Comparison of ENCODE assay signal across 28 cellular contexts in genomic region chr10:132652446-132652845, GRCh38.
"Had no signal": no experiment of that assay in that cellular context is flagged by ENCODE, and none has a peak within 500 bp of the region (broad histone marks: within the 10 kb centered on the region; RNA-seq: fewer than 3 reads in every experiment).

No MANE protein-coding gene starts in this region.

- H3K27me3 ChIP-seq: breast epithelium, Peyer's patch, SJCRH30 had no signal

- H3K4me3 Mint-ChIP-seq: activated CD4-positive, alpha-beta memory T cell treated with anti-CD3 and anti-CD28 coated beads, Interleukin-2, amount 10 ng/mL, durations not matched to agents 7 days and 5 days; activated CD4-positive, alpha-beta T cell treated with anti-CD3 and anti-CD28 coated beads for 36 hours; activated naive CD4-positive, alpha-beta T cell treated with anti-CD3 and anti-CD28 coated beads, Interleukin-2, amount 50 U/mL, for 24 hours; activated T-helper 1 cell treated with anti-CD3 and anti-CD28 coated beads, Interleukin-12 subunit alpha, Interleukin-12 subunit beta, Interleukin-2, Interleukin-4 antibody, amounts not matched to agents 30 ng/mL and 10 ng/mL and 1 ng/mL, durations not matched to agents 14 hours and 24 hours and 36 hours had no signal

- H3K27ac ChIP-seq: breast epithelium, Peyer's patch, RWPE1, SJCRH30, VCaP had no signal

- H3K4me1 ChIP-seq: breast epithelium, Peyer's patch, SJCRH30 had no signal

- H3K36me3 ChIP-seq: breast epithelium, SJCRH30 had no signal

- H3K9me3 ChIP-seq: breast epithelium, Peyer's patch, SJCRH30, SK-N-SH had no signal

- ATAC-seq: activated CD4-positive, alpha-beta T cell treated with anti-CD3 and anti-CD28 coated beads for 36 hours had no signal

- H3K4me3 ChIP-seq: breast epithelium, Peyer's patch, SJCRH30 had no signal

- DNase-seq: activated CD4-positive, alpha-beta memory T cell treated with anti-CD3 and anti-CD28 coated beads, Interleukin-2, amount 10 ng/mL, durations not matched to agents 7 days and 5 days; activated CD4-positive, alpha-beta T cell treated with anti-CD3 and anti-CD28 coated beads for 36 hours; activated CD4-positive, alpha-beta T cell treated with anti-CD3 and anti-CD28 coated beads, Interleukin-2, amount 50 U/mL, for 1 hour; activated CD8-positive, alpha-beta memory T cell treated with anti-CD3 and anti-CD28 coated beads, Interleukin-2, amount 50 U/mL, for 48 hours; activated effector memory CD4-positive, alpha-beta T cell treated with Interleukin-2 at 50 U/mL for 16 hours; activated naive CD4-positive, alpha-beta T cell; activated T-cell treated with anti-CD3 and anti-CD28 coated beads, Interleukin-2, amount 50 U/mL, for 1 hour; IMR-90; KG1; NCI-H1092 treated with DMSO at 0.1 percent for 48 hours; NCI-H1417 treated with DMSO at 0.1 percent for 48 hours; NCI-H1694; NCI-H2029; NCI-H2107; NCI-H510A treated with DMSO at 0.1 percent for 48 hours; NCI-H69; NK-92 treated with Interleukin-12 subunit alpha and Interleukin-12 subunit beta, amount 100 ng/mL, for 24 hours; OCI-M1; Right ventricle myocardium superior; SJCRH30; SK-N-SH; T-helper 1 cell had no signal

- H3K9me3 Mint-ChIP-seq: activated CD4-positive, alpha-beta memory T cell treated with anti-CD3 and anti-CD28 coated beads, Interleukin-2, amount 10 ng/mL, durations not matched to agents 7 days and 5 days; activated naive CD4-positive, alpha-beta T cell treated with anti-CD3 and anti-CD28 coated beads, Interleukin-2, amount 50 U/mL, for 24 hours; activated T-helper 1 cell treated with anti-CD3 and anti-CD28 coated beads, Interleukin-12 subunit alpha, Interleukin-12 subunit beta, Interleukin-2, Interleukin-4 antibody, amounts not matched to agents 30 ng/mL and 10 ng/mL and 1 ng/mL, durations not matched to agents 14 hours and 24 hours and 36 hours had no signal

- H3K4me1 Mint-ChIP-seq: activated CD4-positive, alpha-beta memory T cell treated with anti-CD3 and anti-CD28 coated beads, Interleukin-2, amount 10 ng/mL, durations not matched to agents 7 days and 5 days had no signal

- H3K27me3 Mint-ChIP-seq: activated CD4-positive, alpha-beta memory T cell treated with anti-CD3 and anti-CD28 coated beads, Interleukin-2, amount 10 ng/mL, durations not matched to agents 7 days and 5 days; activated CD4-positive, alpha-beta T cell treated with anti-CD3 and anti-CD28 coated beads for 36 hours; activated naive CD4-positive, alpha-beta T cell treated with anti-CD3 and anti-CD28 coated beads, Interleukin-2, amount 50 U/mL, for 24 hours had no signal

- H3K27ac Mint-ChIP-seq: activated CD4-positive, alpha-beta memory T cell treated with anti-CD3 and anti-CD28 coated beads, Interleukin-2, amount 10 ng/mL, durations not matched to agents 7 days and 5 days; activated CD4-positive, alpha-beta T cell treated with anti-CD3 and anti-CD28 coated beads for 36 hours; activated naive CD4-positive, alpha-beta T cell treated with anti-CD3 and anti-CD28 coated beads, Interleukin-2, amount 50 U/mL, for 24 hours; activated T-helper 1 cell treated with anti-CD3 and anti-CD28 coated beads, Interleukin-12 subunit alpha, Interleukin-12 subunit beta, Interleukin-2, Interleukin-4 antibody, amounts not matched to agents 30 ng/mL and 10 ng/mL and 1 ng/mL, durations not matched to agents 14 hours and 24 hours and 36 hours had no signal
